ENCODE assay signal across 20 cellular contexts in genomic region chr2:138455691-138456090, GRCh38. TPM values are rescaled to one million over a fixed set of nuclear protein-coding genes. Genes with fewer than 3 reads are reported as not detected.
DNase-seq lines count a peak whose midpoint lies in the region; ATAC-seq and TF ChIP-seq lines count a peak whose summit lies in the region.
"Had no signal": no experiment of that assay in that cellular context is flagged by ENCODE, and none has a peak within 500 bp of the region (broad histone marks: within the 10 kb centered on the region; RNA-seq: fewer than 3 reads in every experiment).

No MANE protein-coding gene starts in this region.

- no peak overlapping the region for H3K27ac ChIP-seq in foreskin keratinocyte
- no peak overlapping the region for H3K27ac ChIP-seq in neuronal stem cell (replicated peaks; ENCODE audit: low read length)
- H3K27ac ChIP-seq in aorta (ENCODE audit: low read depth in 1 of 2, low read length in 2 of 2): no peak overlapping the region
- H3K27ac ChIP-seq: RWPE1 had no signal

- H3K27me3 ChIP-seq in foreskin keratinocyte (no peaks in the 10 kb centered on the region), neuronal stem cell (ENCODE audit: control insufficient read depth in 3 of 3, insufficient read depth in 3 of 3, low read depth in 1 of 3, low read length in 3 of 3) (no peaks in the 10 kb centered on the region), aorta (ENCODE audit: control insufficient read depth in 1 of 2, insufficient read depth in 2 of 2, low read length in 1 of 2) (no peaks in the 10 kb centered on the region)
- H3K27me3 ChIP-seq: MG63 had no signal

- no peak overlapping the region for H2BK5ac ChIP-seq in neuronal stem cell (ENCODE audit: low read length)

- no peak overlapping the region for H2BK120ac ChIP-seq in neuronal stem cell (ENCODE audit: low read depth, low read length)

- peaks cover 16% of the 10 kb centered on the region for H3K4me1 ChIP-seq in foreskin keratinocyte
- no peaks in the 10 kb centered on the region for H3K4me1 ChIP-seq in neuronal stem cell (ENCODE audit: control insufficient read depth in 2 of 2, insufficient read depth in 1 of 2, low read depth in 1 of 2, low read length in 2 of 2)
- no peaks in the 10 kb centered on the region for H3K4me1 ChIP-seq in aorta (ENCODE audit: control insufficient read depth in 1 of 2, insufficient read depth in 2 of 2, low read length in 2 of 2)

- peak overlapping the region; percentile 63 for H2AK5ac ChIP-seq in neuronal stem cell (ENCODE audit: low read depth, low read length)

- ATAC-seq in foreskin keratinocyte (peak; percentile 63), aorta (ENCODE audit: low FRiP score) (no peak), GM18861 (IDR thresholded peaks at IDR 0.05; ENCODE audit: unreplicated experiment) (no peak), HG03378 (IDR thresholded peaks at IDR 0.05; ENCODE audit: unreplicated experiment) (no peak)
- ATAC-seq: PC-3 had no signal

- H3K79me1 ChIP-seq in neuronal stem cell (ENCODE audit: low read depth, low read length): no peaks in the 10 kb centered on the region

- no peak overlapping the region for H3K9ac ChIP-seq in neuronal stem cell (ENCODE audit: low read depth, low read length, poor library complexity)

- no peak overlapping the region for H3K14ac ChIP-seq in neuronal stem cell (ENCODE audit: low read length)

- H3K9me3 ChIP-seq in neuronal stem cell (replicated peaks in 1 of 2; ENCODE audit: control insufficient read depth in 2 of 2, insufficient read depth in 1 of 2, low read depth in 1 of 2, low read length in 2 of 2): no peaks in the 10 kb centered on the region
- H3K9me3 ChIP-seq in aorta (ENCODE audit: control insufficient read depth, low read length): no peaks in the 10 kb centered on the region

- no peak overlapping the region for H3K18ac ChIP-seq in neuronal stem cell (ENCODE audit: low read length)

- H2AFZ ChIP-seq in neuronal stem cell (ENCODE audit: low read length): no peak overlapping the region

- H2BK12ac ChIP-seq in neuronal stem cell (ENCODE audit: low read length): peak overlapping the region; percentile 73

- no peak overlapping the region for H3K23ac ChIP-seq in neuronal stem cell (ENCODE audit: low read depth, low read length, poor library complexity)

- no peak overlapping the region for H4K91ac ChIP-seq in neuronal stem cell (ENCODE audit: low read depth, low read length, poor library complexity)

- H3K4ac ChIP-seq in neuronal stem cell (ENCODE audit: low read length): no peak overlapping the region

- H3K36me3 ChIP-seq in neuronal stem cell (replicated peaks in 1 of 2; ENCODE audit: control insufficient read depth in 2 of 2, insufficient read depth in 2 of 2, low read length in 2 of 2): no peaks in the 10 kb centered on the region
- H3K36me3 ChIP-seq in aorta (ENCODE audit: control insufficient read depth in 1 of 2, insufficient read depth in 2 of 2, low read length in 1 of 2): no peaks in the 10 kb centered on the region
- H3K36me3 ChIP-seq: MG63 had no signal

- no peak overlapping the region for H4K8ac ChIP-seq in neuronal stem cell (ENCODE audit: low read depth, low read length)

- WGBS in neuronal stem cell (ENCODE audit: extremely low coverage in 2 of 2, insufficient read length in 2 of 2, insufficient replicate concordance in 1 of 2), 2 donors: no CpG with 5 or more reads among the region's 2 CpGs
- 29 to 39% methylated on average over 2 of the region's 2 CpGs for WGBS in aorta, 2 donors

- H3K4me3 ChIP-seq in neuronal stem cell (ENCODE audit: low read length in 2 of 2): peak overlapping the region in 1 of 2 donors; percentile 25
- H3K4me3 ChIP-seq in aorta (ENCODE audit: low read length in 2 of 2): no peak overlapping the region
- H3K4me3 ChIP-seq: MG63 had no signal

- H3K4me2 ChIP-seq in neuronal stem cell (ENCODE audit: insufficient read depth, low read length, poor library complexity, severe bottlenecking): no peak overlapping the region

- no peak for TF ChIP-seq CTCF in foreskin keratinocyte (conservative IDR thresholded peaks at IDR 0.05)

- intact Hi-C loops in aorta (cut with DNase I): loop anchor here in 1 of 2 donors (5.0 kb wide), 1 partner anchor 47 kb away; the partner anchor contains the start of gene SPOPL

- DNase-seq in ELF-1 (ENCODE audit: low read depth, low spot score) (peak; percentile 78), RPMI7951 (ENCODE audit: low read depth) (peak; percentile 11), foreskin keratinocyte (peak in 1 of 2 donors; percentile 44), neuronal stem cell (ENCODE audit: low spot score) (no peak), aorta (no peak), T-helper 1 cell (no peak)
- DNase-seq: C1 segment of cervical spinal cord; CD8-positive, alpha-beta memory T cell; DMS79 treated with DMSO at 0.1 percent for 48 hours; IMR-90; Karpas-422; MG63; NCI-H1092 treated with DMSO at 0.1 percent for 48 hours; NCI-H1694; NCI-H510A; NCI-H774; PC-3 had no signal

- H2BK15ac ChIP-seq in neuronal stem cell (ENCODE audit: low read length): no peak overlapping the region

RNA-seq across cellular contexts. Expression of gene SPOPL, which starts 45.9 kb away (rescaled TPM):
- total RNA-seq in RPMI7951 (2014; rRNA removed; shearing (Covaris generic)): 12.8 and 17.5 TPM in 2 replicates
- total RNA-seq in foreskin keratinocyte (14.5 and 14.9 TPM in 2 replicates), aorta (10 to 100 TPM; 38.8 to 39.9 TPM)
- polyA plus RNA-seq in foreskin keratinocyte (2.7 and 3.6 TPM in 2 replicates), aorta (10 to 100 TPM in 1 of 2 donors, 1 to 10 TPM in 1; 9.1 to 24.9 TPM)
- 6.9 TPM for polyA plus RNA-seq in neuronal stem cell (2013, experiment 1 of 2)
- 6.5 TPM for polyA plus RNA-seq in neuronal stem cell (2013, experiment 2 of 2)

Comparison
In these comparisons a context has a peak if more than half of its experiments do, and no peak if none do; other contexts are left out.
1. DNase-seq: peak in ELF-1 (single experiment) and RPMI7951 (single experiment); none in neuronal stem cell (single experiment), aorta (0 of 2) and T-helper 1 cell (0 of 5).